ENCODE assay signal across 15 cellular contexts in genomic region chr17:48137658-48138057, GRCh38. TPM values are rescaled to one million over a fixed set of nuclear protein-coding genes. Genes with fewer than 3 reads are reported as not detected.
DNase-seq lines count a peak whose midpoint lies in the region; ATAC-seq, FAIRE-seq and TF ChIP-seq lines count a peak whose summit lies in the region.
"Had no signal": no experiment of that assay in that cellular context is flagged by ENCODE, and none has a peak within 500 bp of the region (broad histone marks: within the 10 kb centered on the region; RNA-seq: fewer than 3 reads in every experiment).

No MANE protein-coding gene starts in this region.

- POLR2A ChIA-PET in A549 (lab: Yijun Ruan, JAX) (no interaction called here), activated B cell treated with CpG ODN at 0.5 μM for 24 hours (lab: Charles Lee) (no interaction called here)
- POLR2A ChIA-PET in CD4-positive, alpha-beta memory T cell (lab: Charles Lee; ENCODE audit: partially characterized antibody) = interaction anchor here (0.6 kb wide), 1 partner anchor 20 kb away, joined by 3 read pairs; no protein-coding TSS in a partner anchor

- CTCF ChIA-PET in A549 (lab: Yijun Ruan, JAX) (interaction anchor here (1.0 to 6.8 kb wide), 5 partner anchors 57 to 741 kb away, joined by 3 to 46 read pairs (median 4); no protein-coding TSS in a partner anchor), activated B cell treated with CpG ODN at 0.5 μM for 24 hours (lab: Charles Lee) (no interaction called here)
- CTCF ChIA-PET in CD4-positive, alpha-beta memory T cell (lab: Charles Lee; ENCODE audit: partially characterized antibody) = interaction anchor here (0.6 to 13.0 kb wide), 3 partner anchors 8 to 57 kb away, joined by 3 to 174 read pairs (median 4); no protein-coding TSS in a partner anchor

- TF ChIP-seq CTCF in A549 (IDR thresholded peaks at IDR 0.05) = no peak
- no peak for TF ChIP-seq CTCF in activated B cell treated with CpG ODN at 0.5 μM for 24 hours (IDR thresholded peaks at IDR 0.05)
- TF ChIP-seq CTCF in glutamatergic neuron (IDR thresholded peaks at IDR 0.05; ENCODE audit: partially characterized antibody, unreplicated experiment) = no peak

- no peaks in the 10 kb centered on the region for H3K27me3 Mint-ChIP-seq in CD4-positive, alpha-beta memory T cell
- no peaks in the 10 kb centered on the region for H3K27me3 Mint-ChIP-seq in activated B cell treated with CpG ODN at 0.5 μM for 24 hours
- H3K27me3 Mint-ChIP-seq in glutamatergic neuron (ENCODE audit: unreplicated experiment) = no peaks in the 10 kb centered on the region

- WGBS in A549 (ENCODE audit: missing lambda C conversion rate) = 84% methylated on average over 1 of the region's 1 CpG

- H3K4me1 Mint-ChIP-seq in CD4-positive, alpha-beta memory T cell = peaks cover 0 to 14% (median 5%) of the 10 kb centered on the region in 4 donors
- H3K4me1 Mint-ChIP-seq in activated B cell treated with CpG ODN at 0.5 μM for 24 hours (peaks cover 11% of the 10 kb centered on the region), glutamatergic neuron (ENCODE audit: low read depth, unreplicated experiment) (peaks cover 3% of the 10 kb centered on the region)

- no peak for TF ChIP-seq RAD21 in A549 (conservative IDR thresholded peaks at IDR 0.05 in 1 of 2, IDR thresholded peaks at IDR 0.05 in 1 of 2)

- intact Hi-C loops in CD4-positive, alpha-beta memory T cell (cut with micrococcal nuclease) = no loop called here
- intact Hi-C loops in activated B cell treated with CpG ODN at 0.5 μM for 24 hours (cut with micrococcal nuclease) = no loop called here

- no peak for TF ChIP-seq EP300 in A549 (IDR thresholded peaks at IDR 0.05)

- H3K4me3 Mint-ChIP-seq in CD4-positive, alpha-beta memory T cell = no peak overlapping the region
- H3K4me3 Mint-ChIP-seq in activated B cell treated with CpG ODN at 0.5 μM for 24 hours (no peak overlapping the region), glutamatergic neuron (ENCODE audit: unreplicated experiment) (peak overlapping the region; percentile 56)
- H3K4me3 Mint-ChIP-seq: H9 had no signal

- peaks cover 0 to 1% (median 0%) of the 10 kb centered on the region in 8 donors for H3K9me3 Mint-ChIP-seq in CD4-positive, alpha-beta memory T cell
- H3K9me3 Mint-ChIP-seq in activated B cell treated with CpG ODN at 0.5 μM for 24 hours = no peaks in the 10 kb centered on the region
- H3K9me3 Mint-ChIP-seq in glutamatergic neuron (ENCODE audit: unreplicated experiment) = no peaks in the 10 kb centered on the region
- H3K9me3 Mint-ChIP-seq: H9 had no signal

- ATAC-seq in A549 (no peak), activated B cell treated with CpG ODN at 0.5 μM for 24 hours (ENCODE audit: low read depth) (no peak), HG03521 (IDR thresholded peaks at IDR 0.05; ENCODE audit: unreplicated experiment) (no peak)

- peak overlapping the region in 4 of 7 donors; percentile 8 to 53 (median 30) for H3K27ac Mint-ChIP-seq in CD4-positive, alpha-beta memory T cell
- H3K27ac Mint-ChIP-seq in activated B cell treated with CpG ODN at 0.5 μM for 24 hours (peak overlapping the region; percentile 7), glutamatergic neuron (ENCODE audit: unreplicated experiment) (peak overlapping the region; percentile 31)
- H3K27ac Mint-ChIP-seq: H9 had no signal

- DNase-seq in A549 (ENCODE audit: low read depth in 1 of 2, low spot score in 1 of 2) (no peak), activated B cell treated with CpG ODN at 0.5 μM for 24 hours (no peak), glutamatergic neuron (no peak), NCI-H2171 (lab: John Stamatoyannopoulos, UW) (no peak), frontal cortex (ENCODE audit: low spot score in 2 of 2) (no peak)
- DNase-seq in CD4-positive, alpha-beta memory T cell = no peak
- DNase-seq: H9, IMR-90, NCI-H1436, NCI-H2029 treated with DMSO at 0.1 percent for 48 hours, NCI-H526 treated with DMSO at 0.1 percent for 48 hours, SJCRH30 had no signal

- H3K27me3 ChIP-seq in CD4-positive, alpha-beta memory T cell (ENCODE audit: insufficient read depth, low read length) = no peaks in the 10 kb centered on the region
- H3K27me3 ChIP-seq: BLaER1, SJCRH30 had no signal

- FAIRE-seq in A549 (lab: Jason Lieb, UNC) = peak; percentile 67
- no peak for FAIRE-seq in frontal cortex (lab: Jason Lieb, UNC)

- no peaks in the 10 kb centered on the region for H3K4me1 ChIP-seq in A549
- H3K4me1 ChIP-seq in CD4-positive, alpha-beta memory T cell (ENCODE audit: insufficient read depth, low read length) = no peaks in the 10 kb centered on the region
- H3K4me1 ChIP-seq: SJCRH30 had no signal

- H3K27ac ChIP-seq in A549 = no peak overlapping the region
- H3K27ac ChIP-seq in CD4-positive, alpha-beta memory T cell (ENCODE audit: low read depth, low read length) = no peak overlapping the region
- H3K27ac ChIP-seq: BLaER1, RWPE1, SJCRH30 had no signal

- peaks cover 30 to 56% of the 10 kb centered on the region in 2 donors for H3K36me3 Mint-ChIP-seq in CD4-positive, alpha-beta memory T cell
- H3K36me3 Mint-ChIP-seq in activated B cell treated with CpG ODN at 0.5 μM for 24 hours (ENCODE audit: low read depth) = peaks cover 11% of the 10 kb centered on the region
- H3K36me3 Mint-ChIP-seq in glutamatergic neuron (ENCODE audit: unreplicated experiment) = no peaks in the 10 kb centered on the region

- H3K4me2 ChIP-seq in A549 = no peak overlapping the region
- H3K4me2 ChIP-seq: BLaER1 had no signal

- H3K36me3 ChIP-seq in CD4-positive, alpha-beta memory T cell (ENCODE audit: insufficient read depth, low read length) = peaks cover 20% of the 10 kb centered on the region
- H3K36me3 ChIP-seq: BLaER1, SJCRH30 had no signal

- H3K9me3 ChIP-seq in A549 = no peaks in the 10 kb centered on the region
- H3K9me3 ChIP-seq in CD4-positive, alpha-beta memory T cell (ENCODE audit: control insufficient read depth in 1 of 2, low read length in 2 of 2) = no peaks in the 10 kb centered on the region
- H3K9me3 ChIP-seq: BLaER1, SJCRH30 had no signal

- H3K4me3 ChIP-seq in A549 = no peak overlapping the region
- H3K4me3 ChIP-seq in CD4-positive, alpha-beta memory T cell (ENCODE audit: low read length in 2 of 2) = no peak overlapping the region
- H3K4me3 ChIP-seq: BLaER1, SJCRH30 had no signal

- TF ChIP-seq POLR2A in A549 (IDR thresholded peaks at IDR 0.05; ENCODE audit: low read length) = no peak

TF ChIP-seq in A549, 52 proteins besides CTCF, POLR2A, EP300 and RAD21:
- no peak for TF ChIP-seq FOXS1 (CRISPR knock-in tag; IDR thresholded peaks at IDR 0.05)
- no peak for TF ChIP-seq ZSCAN20 (CRISPR knock-in tag; IDR thresholded peaks at IDR 0.05)
- TF ChIP-seq CEBPB (IDR thresholded peaks at IDR 0.05) = no peak
- no peak for TF ChIP-seq FOSL2 (IDR thresholded peaks at IDR 0.05)
- no peak for TF ChIP-seq FOSL2 (CRISPR knock-in tag; IDR thresholded peaks at IDR 0.05)
- TF ChIP-seq HDAC2 (IDR thresholded peaks at IDR 0.05) = no peak
- no peak for TF ChIP-seq RCOR1 (IDR thresholded peaks at IDR 0.05; ENCODE audit: low read depth, low read length)
TF ChIP-seq in A549: peak in this region for 0.

RNA-seq across cellular contexts. Expression of gene SNX11, which starts 30.1 kb away (rescaled TPM):
- polyA plus RNA-seq in A549 (2011; rRNA removed) (28.4 and 30.9 TPM in 2 replicates), A549 (2017; fragmentation: RNase III; extraction: RNeasy Plus Mini Kit Qiagen cat#74134 plus additional on column Dnase treatment) (22.2 to 23.5 TPM (median 22.3 TPM) in 3 replicates)
- 13.8 and 17.9 TPM in 2 replicates for polyA plus RNA-seq in A549 (2012; cell fraction: cytosol; rRNA removed)
- polyA plus RNA-seq in A549 (2012; cell fraction: nucleus; rRNA removed) = 9.8 and 18.7 TPM in 2 replicates
- 22.6 and 29.9 TPM in 2 replicates for polyA minus RNA-seq in A549 (2011; rRNA and poly(A)+ RNA removed)
- 10 to 100 TPM; 20.8 to 22.0 TPM for total RNA-seq in CD4-positive, alpha-beta memory T cell
- polyA plus RNA-seq in CD4-positive, alpha-beta memory T cell = 10 to 100 TPM; 17.9 to 18.1 TPM
- total RNA-seq in activated B cell treated with CpG ODN at 0.5 μM for 24 hours (129 and 145 TPM in 2 replicates), glutamatergic neuron (ENCODE audit: unreplicated experiment) (44.0 TPM), frontal cortex (9.8 TPM)

RNA-seq across cellular contexts. Expression of gene CBX1, which starts 36.4 kb away (rescaled TPM):
- polyA plus RNA-seq in A549 (2011; rRNA removed) = 69.6 and 84.4 TPM in 2 replicates
- 44.2 and 49.1 TPM in 2 replicates for polyA plus RNA-seq in A549 (2012; cell fraction: cytosol; rRNA removed)
- polyA plus RNA-seq in A549 (2012; cell fraction: nucleus; rRNA removed) = 9.9 and 14.7 TPM in 2 replicates
- 155 to 173 TPM (median 170 TPM) in 3 replicates for polyA plus RNA-seq in A549 (2017; fragmentation: RNase III; extraction: RNeasy Plus Mini Kit Qiagen cat#74134 plus additional on column Dnase treatment)
- polyA minus RNA-seq in A549 (2011; rRNA and poly(A)+ RNA removed) = 12.4 and 12.7 TPM in 2 replicates
- total RNA-seq in CD4-positive, alpha-beta memory T cell = 10 to 100 TPM; 33.9 to 37.1 TPM
- 10 to 100 TPM; 10.1 to 19.8 TPM for polyA plus RNA-seq in CD4-positive, alpha-beta memory T cell
- 46.0 and 49.5 TPM in 2 replicates for total RNA-seq in activated B cell treated with CpG ODN at 0.5 μM for 24 hours
- total RNA-seq in glutamatergic neuron (ENCODE audit: unreplicated experiment) = 141 TPM
- total RNA-seq in frontal cortex = 95.8 TPM
